In the genomic region with DNA sequence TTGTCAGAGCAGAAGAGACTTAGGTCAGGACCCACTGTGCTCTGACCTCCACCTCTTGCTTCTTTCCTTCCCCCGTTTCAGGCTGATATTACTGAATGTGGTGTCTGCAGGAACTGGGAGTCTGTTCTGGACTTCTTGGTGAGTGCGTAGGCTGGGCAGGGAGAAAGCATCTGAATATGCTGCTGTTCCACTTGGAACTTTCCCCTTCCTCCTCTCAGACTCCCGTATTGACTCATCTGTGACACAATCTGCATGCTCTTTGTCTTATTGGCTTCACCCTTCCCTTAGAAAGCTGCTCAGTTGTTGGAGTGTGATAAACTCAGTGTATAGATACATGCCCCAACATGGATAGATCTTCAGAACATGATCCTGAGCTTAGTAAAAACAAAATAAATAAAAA, we compare ENCODE assay signal across 19 cellular contexts.
DNase-seq lines count a peak whose midpoint lies in the region; ATAC-seq and TF ChIP-seq lines count a peak whose summit lies in the region.
"Had no signal": no experiment of that assay in that cellular context is flagged by ENCODE, and none has a peak within 500 bp of the region (broad histone marks: within the 10 kb centered on the region; RNA-seq: fewer than 3 reads in every experiment).

No MANE protein-coding gene starts in this region.

- H2BK12ac ChIP-seq in trophoblast cell (ENCODE audit: low read length), result no peak overlapping the region

- H2AFZ ChIP-seq in trophoblast cell (ENCODE audit: insufficient read depth, low read length, poor library complexity), result no peak overlapping the region

- H3K9me3 ChIP-seq in adipocyte (ENCODE audit: control insufficient read depth, low read length) (peaks cover 12% of the 10 kb centered on the region), trophoblast cell (ENCODE audit: insufficient read depth, low read depth, low read length) (peaks cover 2% of the 10 kb centered on the region)
- H3K9me3 ChIP-seq: Peyer's patch had no signal

- H3K4me3 ChIP-seq in AG10803 (ENCODE audit: low read length), result no peak overlapping the region
- peak overlapping the region; percentile 15 for H3K4me3 ChIP-seq in adipocyte (ENCODE audit: low read length)
- H3K4me3 ChIP-seq in trophoblast cell (ENCODE audit: low read depth, low read length), result no peak overlapping the region
- H3K4me3 ChIP-seq: Peyer's patch had no signal

- no peak for TF ChIP-seq CTCF in AG10803 (conservative IDR thresholded peaks at IDR 0.05; ENCODE audit: low read length)

- ATAC-seq in esophagus mucosa (peak; percentile 25), GM21723 (IDR thresholded peaks at IDR 0.05; ENCODE audit: unreplicated experiment) (no peak)
- ATAC-seq: Right ventricle myocardium inferior, SK-N-SH treated with all-trans-retinoic acid at 6 μM for 48 hours had no signal

- no peaks in the 10 kb centered on the region for H3K79me2 ChIP-seq in trophoblast cell (ENCODE audit: control insufficient read depth, insufficient read depth, low read length, poor library complexity)

- H3K9ac ChIP-seq in adipocyte (ENCODE audit: low read length) (peak overlapping the region; percentile 55), trophoblast cell (ENCODE audit: low read length) (no peak overlapping the region)

- no peak overlapping the region for H3K23ac ChIP-seq in trophoblast cell (ENCODE audit: low read length)

- H3K79me1 ChIP-seq in trophoblast cell (ENCODE audit: low read length), result peaks cover 3% of the 10 kb centered on the region

- H3K36me3 ChIP-seq in adipocyte (ENCODE audit: control insufficient read depth, insufficient read depth, low read length, severe bottlenecking), result no peaks in the 10 kb centered on the region
- peaks cover 0 to 2% of the 10 kb centered on the region in 2 experiments for H3K36me3 ChIP-seq in trophoblast cell (ENCODE audit: control insufficient read depth in 1 of 2, insufficient read depth in 2 of 2, low read length in 2 of 2)
- H3K36me3 ChIP-seq: Peyer's patch had no signal

- H4K91ac ChIP-seq in trophoblast cell (ENCODE audit: low read depth, low read length), result no peak overlapping the region

- no peak overlapping the region for H3K4me2 ChIP-seq in trophoblast cell (ENCODE audit: low read length)

- H3K27me3 ChIP-seq in adipocyte (replicated peaks; ENCODE audit: control insufficient read depth, insufficient read depth, low read length) (no peaks in the 10 kb centered on the region), trophoblast cell (ENCODE audit: insufficient read depth, low read length) (no peaks in the 10 kb centered on the region)
- H3K27me3 ChIP-seq: Peyer's patch had no signal

- no peak overlapping the region for H2BK120ac ChIP-seq in trophoblast cell (ENCODE audit: insufficient read depth, low read length, poor library complexity)

- H3K4me1 ChIP-seq in adipocyte (ENCODE audit: control insufficient read depth, insufficient read depth, low read length) (peaks cover 27% of the 10 kb centered on the region), trophoblast cell (ENCODE audit: control insufficient read depth in 1 of 2, insufficient read depth in 2 of 2, low read length in 2 of 2) (peaks cover 7 to 9% of the 10 kb centered on the region in 2 experiments)
- H3K4me1 ChIP-seq: Peyer's patch had no signal

- no peak overlapping the region for H4K12ac ChIP-seq in trophoblast cell (ENCODE audit: low read depth, low read length)

- H3K18ac ChIP-seq in trophoblast cell (ENCODE audit: low read length), result no peak overlapping the region

- H4K8ac ChIP-seq in trophoblast cell (ENCODE audit: low read depth, low read length), result no peak overlapping the region

- DNase-seq in AG10803 (ENCODE audit: low read depth) (peak; percentile 64), adipocyte (ENCODE audit: low read depth) (peak; percentile 5), trophoblast cell (peak; percentile 65 to 76), NCI-H1048 (lab: John Stamatoyannopoulos, UW) (no peak), NCI-H2081 (lab: John Stamatoyannopoulos, UW) (no peak), NCI-H1105 treated with DMSO at 0.1 percent for 48 hours (lab: John Stamatoyannopoulos, UW) (no peak)
- DNase-seq: AML-193, COR-L47, DMS153, EL, KBM-7, NCI-H1436 treated with DMSO at 0.1 percent for 48 hours, NCI-H2081 treated with DMSO at 0.1 percent for 48 hours, NCI-H524 treated with DMSO at 0.1 percent for 48 hours, Peyer's patch had no signal

- no peak overlapping the region for H3K14ac ChIP-seq in trophoblast cell (ENCODE audit: low read length)

- H2AK5ac ChIP-seq in trophoblast cell (ENCODE audit: low read length), result no peak overlapping the region

- WGBS in trophoblast cell (ENCODE audit: extremely low coverage, insufficient coverage, insufficient read length), result no CpG with 5 or more reads among the region's 3 CpGs

- no peak overlapping the region for H3K27ac ChIP-seq in trophoblast cell (ENCODE audit: low read depth, low read length)
- H3K27ac ChIP-seq: Peyer's patch had no signal

- H3K4ac ChIP-seq in trophoblast cell (ENCODE audit: low read depth, low read length), result no peak overlapping the region

- no peak overlapping the region for H2BK5ac ChIP-seq in trophoblast cell (ENCODE audit: low read depth, low read length, poor library complexity)

Comparison
In these comparisons a context has a peak if more than half of its experiments do, and no peak if none do; other contexts are left out.
1. DNase-seq: peak in AG10803 (single experiment), adipocyte (single experiment) and trophoblast cell (2 of 2); none in NCI-H1048 (single experiment), NCI-H2081 (0 of 2) and NCI-H1105 treated with DMSO at 0.1 percent for 48 hours (single experiment).